2 cellular contexts compared by ENCODE assay signal in genomic region chrX:9501362-9501761, GRCh38.
TF ChIP-seq lines count a peak whose summit lies in the region.

No MANE protein-coding gene starts in this region.

TF ChIP-seq in H1, 55 proteins besides CTCF, POLR2A, EP300 and RAD21:
- TF ChIP-seq SIN3A (conservative IDR thresholded peaks at IDR 0.05 in 1 of 2, IDR thresholded peaks at IDR 0.05 in 1 of 2; ENCODE audit: low read depth in 1 of 2, low read length in 2 of 2) (no peak), TCF12 (IDR thresholded peaks at IDR 0.05; ENCODE audit: low read depth, low read length) (no peak), SRF (IDR thresholded peaks at IDR 0.05; ENCODE audit: low read depth, low read length) (no peak), CHD7 (IDR thresholded peaks at IDR 0.05; ENCODE audit: insufficient replicate concordance, low read length) (no peak), CHD1 (IDR thresholded peaks at IDR 0.05; ENCODE audit: low read depth, low read length) (no peak), KDM4A (IDR thresholded peaks at IDR 0.05; ENCODE audit: low read depth, low read length, severe bottlenecking) (no peak), EZH2 (IDR thresholded peaks at IDR 0.05; ENCODE audit: low read depth, low read length, severe bottlenecking) (no peak), NRF1 (IDR thresholded peaks at IDR 0.05; ENCODE audit: low read depth, low read length) (no peak), YY1 (IDR thresholded peaks at IDR 0.05; ENCODE audit: low read depth, low read length) (no peak), EGR1 (IDR thresholded peaks at IDR 0.05; ENCODE audit: borderline replicate concordance, low read depth, low read length) (no peak), KDM1A (IDR thresholded peaks at IDR 0.05; ENCODE audit: borderline replicate concordance, low read length) (no peak)

TF ChIP-seq in liver, 16 proteins besides CTCF, POLR2A, EP300 and RAD21 (continued from another document):
- no peak for TF ChIP-seq ZBTB33 (IDR thresholded peaks at IDR 0.05)
- TF ChIP-seq RXRA (IDR thresholded peaks at IDR 0.05), result no peak
- no peak for TF ChIP-seq SP1 (IDR thresholded peaks at IDR 0.05)
- no peak for TF ChIP-seq FOXA1 (IDR thresholded peaks at IDR 0.05)
